15 cellular contexts compared by ENCODE assay signal in genomic region chr4:3372264-3372932, GRCh38.
DNase-seq lines count a peak whose midpoint lies in the region; ATAC-seq and TF ChIP-seq lines count a peak whose summit lies in the region.
"Had no signal": no experiment of that assay in that cellular context is flagged by ENCODE, and none has a peak within 500 bp of the region (broad histone marks: within the 10 kb centered on the region; RNA-seq: fewer than 3 reads in every experiment).

No MANE protein-coding gene starts in this region.

- ATAC-seq in right cardiac atrium (no peak), heart right ventricle (no peak), HG03571 (IDR thresholded peaks at IDR 0.05; ENCODE audit: unreplicated experiment) (peak; percentile 43), HG02938 (IDR thresholded peaks at IDR 0.05; ENCODE audit: unreplicated experiment) (no peak)

- H3K4me3 ChIP-seq in right cardiac atrium (ENCODE audit: low read length) (no peak overlapping the region), heart right ventricle (peak overlapping the region in 1 of 10 donors; percentile 48), iPS-18c (ENCODE audit: insufficient read depth, low read depth, low read length) (peak overlapping the region; percentile 3; the same call in 1 of the 2 replicates), esophagus squamous epithelium (no peak overlapping the region)
- H3K4me3 ChIP-seq: GM23248, upper lobe of left lung had no signal

- DNase-seq in right cardiac atrium (peak in 2 of 3 donors; percentile 56 to 63), heart right ventricle (no peak), NCI-H146 (lab: John Stamatoyannopoulos, UW) (no peak), esophagus squamous epithelium (lab: John Stamatoyannopoulos, UW) (no peak)
- no peak for DNase-seq in effector CD4-positive, alpha-beta T cell
- DNase-seq: activated gamma-delta T cell treated with Interleukin-2 at 50 U/mL for 16 hours; central memory CD4-positive, alpha-beta T cell; DMS 273 treated with DMSO at 0.1 percent for 48 hours; GM23248; NCI-H1105; NCI-H524 treated with DMSO at 0.1 percent for 48 hours had no signal

- no peaks in the 10 kb centered on the region for H3K27me3 ChIP-seq in right cardiac atrium (ENCODE audit: control insufficient read depth, insufficient read depth)
- no peaks in the 10 kb centered on the region for H3K27me3 ChIP-seq in heart right ventricle
- peaks cover 0 to 4% (median 0%) of the 10 kb centered on the region in 4 donors for H3K27me3 ChIP-seq in esophagus squamous epithelium
- H3K27me3 ChIP-seq: upper lobe of left lung had no signal

- H3K9me3 ChIP-seq in right cardiac atrium (ENCODE audit: control insufficient read depth, low read length) (no peaks in the 10 kb centered on the region), heart right ventricle (no peaks in the 10 kb centered on the region), iPS-18c (ENCODE audit: control insufficient read depth, insufficient read depth, low read length) (no peaks in the 10 kb centered on the region), esophagus squamous epithelium (no peaks in the 10 kb centered on the region)
- H3K9me3 ChIP-seq: upper lobe of left lung had no signal

- H3K4me1 ChIP-seq in right cardiac atrium (ENCODE audit: control insufficient read depth, insufficient read depth, low read length) (peaks cover 5% of the 10 kb centered on the region), heart right ventricle (peaks cover 5 to 53% (median 41%) of the 10 kb centered on the region in 9 donors), esophagus squamous epithelium (peaks cover 12 to 40% (median 14%) of the 10 kb centered on the region in 3 donors)

- TF ChIP-seq POLR2A in esophagus squamous epithelium (IDR thresholded peaks at IDR 0.05): no peak

- intact Hi-C loops in right cardiac atrium (cut with DNase I): no loop called here
- intact Hi-C loops in heart right ventricle (cut with DNase I): no loop called here
- intact Hi-C loops in esophagus squamous epithelium (cut with DNase I): no loop called here

- peaks cover 0 to 3% (median 0%) of the 10 kb centered on the region in 9 donors for H3K36me3 ChIP-seq in heart right ventricle
- H3K36me3 ChIP-seq in esophagus squamous epithelium: peaks cover 0 to 10% (median 0%) of the 10 kb centered on the region in 3 donors

- 76% methylated on average over 23 of the region's 23 CpGs for WGBS in right cardiac atrium
- WGBS in heart right ventricle, 2 donors: 83 to 86% methylated on average over 23 of the region's 23 CpGs
- 57 to 77% methylated on average over 11 to 15 of the region's 23 CpGs for WGBS in esophagus squamous epithelium, 2 donors

- no peak overlapping the region for H3K27ac ChIP-seq in right cardiac atrium (ENCODE audit: low read length)
- peak overlapping the region in 1 of 10 donors; percentile 12 for H3K27ac ChIP-seq in heart right ventricle
- H3K27ac ChIP-seq in esophagus squamous epithelium: peak overlapping the region in 1 of 4 donors; percentile 29
- H3K27ac ChIP-seq: GM23248 had no signal

- TF ChIP-seq CTCF in heart right ventricle (IDR thresholded peaks at IDR 0.05) (no peak), esophagus squamous epithelium (IDR thresholded peaks at IDR 0.05) (no peak)

Comparison
In these comparisons a context has a peak if more than half of its experiments do, and no peak if none do; other contexts are left out.
1. DNase-seq: peak in right cardiac atrium (2 of 3); none in heart right ventricle (0 of 2), NCI-H146 (single experiment), esophagus squamous epithelium (single experiment) and effector CD4-positive, alpha-beta T cell (single experiment).